27 cellular contexts compared by ENCODE assay signal in the genomic region with DNA sequence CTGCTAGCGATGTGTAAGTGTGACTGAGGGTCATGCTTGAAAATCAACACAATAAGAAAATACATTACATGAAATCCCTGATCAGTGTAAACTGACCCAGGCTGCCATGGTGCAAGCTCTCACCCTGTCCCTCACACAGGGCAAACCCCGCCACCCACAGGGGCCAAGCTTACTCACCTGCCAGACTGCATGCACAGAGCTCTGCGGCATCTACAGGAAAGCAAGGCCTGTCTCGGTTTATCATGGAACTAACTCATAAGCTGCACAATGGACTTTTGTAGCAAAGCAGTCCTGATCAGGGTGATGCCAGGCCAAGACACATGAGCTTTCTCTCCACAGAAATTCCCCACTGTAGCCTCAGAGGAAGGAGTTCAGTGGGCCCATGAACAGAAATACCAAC. TPM values are rescaled to one million over a fixed set of nuclear protein-coding genes. Genes with fewer than 3 reads are reported as not detected.
A peak's percentile ranks its signal among the peaks of the same experiment; 100 is the strongest.
DNase-seq lines count a peak whose midpoint lies in the region; FAIRE-seq and TF ChIP-seq lines count a peak whose summit lies in the region.
"Had no signal": no experiment of that assay in that cellular context is flagged by ENCODE, and none has a peak within 500 bp of the region (broad histone marks: within the 10 kb centered on the region; RNA-seq: fewer than 3 reads in every experiment).

No MANE protein-coding gene starts in this region.

- H3K4me1 Mint-ChIP-seq in brain (peaks cover 31% of the 10 kb centered on the region), nephron progenitor cell (peaks cover 43% of the 10 kb centered on the region), osteocyte (ENCODE audit: unreplicated experiment) (peaks cover 20% of the 10 kb centered on the region)

- TF ChIP-seq CTCF in brain (conservative IDR thresholded peaks at IDR 0.05) (no peak), nephron progenitor cell (IDR thresholded peaks at IDR 0.05) (no peak), osteocyte (IDR thresholded peaks at IDR 0.05) (no peak)

- peak; percentile 58 for DNase-seq in activated effector memory CD4-positive, alpha-beta T cell treated with anti-CD3 and anti-CD28 coated beads, Interleukin-2, amount 50 U/mL, for 16 hours
- no peak for DNase-seq in activated effector memory CD4-positive, alpha-beta T cell treated with Interleukin-2 at 50 U/mL for 16 hours
- no peak for DNase-seq in nephron progenitor cell
- DNase-seq in superior temporal gyrus (ENCODE audit: extremely low spot score): peak; percentile 50
- no peak for DNase-seq in RCC 7860 (ENCODE audit: low spot score)
- DNase-seq in GM12891 (ENCODE audit: insufficient read length, low spot score): no peak
- no peak for DNase-seq in osteocyte (ENCODE audit: extremely low spot score, unreplicated experiment)
- DNase-seq: activated CD4-positive, alpha-beta T cell treated with anti-CD3 and anti-CD28 coated beads, Interleukin-2, amount 10 ng/mL, durations not matched to agents 24 days and 14 days; activated naive CD4-positive, alpha-beta T cell; activated naive CD8-positive, alpha-beta T cell treated with anti-CD3 and anti-CD28 coated beads, Interleukin-2, amount 50 U/mL, for 24 hours; activated T-cell treated with anti-CD3 and anti-CD28 coated beads, Interleukin-2, amount 50 U/mL, for 48 hours; CD4-positive, alpha-beta T cell; Kasumi-1; kidney glomerular epithelial cell; MV-4-11; NCI-H146; NCI-H446; NCI-H748 treated with DMSO at 0.1 percent for 48 hours; stimulated activated CD4-positive, alpha-beta T cell treated with anti-CD3 and anti-CD28 coated beads, Interleukin-12 subunit alpha, Interleukin-12 subunit beta, amount 100 ng/mL, for 4 hours; stimulated activated CD4-positive, alpha-beta T cell treated with anti-CD3 and anti-CD28 coated beads, Interleukin-2, amount 100 ng/mL, for 48 hours; stimulated activated naive CD8-positive, alpha-beta T cell treated with anti-CD3 and anti-CD28 coated beads, Interleukin-15, amount 100 ng/mL, for 72 hours had no signal

- TF ChIP-seq POLR2A in GM12891 (IDR thresholded peaks at IDR 0.05; ENCODE audit: low read depth, low read length): no peak

- peak overlapping the region in 4 of 5 experiments; percentile 19 to 89 (median 80) for H3K27ac Mint-ChIP-seq in brain
- H3K27ac Mint-ChIP-seq in nephron progenitor cell: peak overlapping the region; percentile 87
- no peak overlapping the region for H3K27ac Mint-ChIP-seq in osteocyte (ENCODE audit: unreplicated experiment)
- H3K27ac Mint-ChIP-seq: activated CD4-positive, alpha-beta T cell treated with anti-CD3 and anti-CD28 coated beads, Interleukin-2, amount 10 ng/mL, durations not matched to agents 24 days and 14 days; activated naive CD8-positive, alpha-beta T cell treated with anti-CD3 and anti-CD28 coated beads, Interleukin-2, amount 50 U/mL, for 24 hours; CD4-positive, alpha-beta T cell had no signal

- FAIRE-seq in RCC 7860 (lab: Jason Lieb, UNC): no peak
- no peak for FAIRE-seq in GM12891 (lab: Jason Lieb, UNC)
- FAIRE-seq: A549, D721Med, frontal cortex, H1 had no signal

- H3K27me3 Mint-ChIP-seq in brain: no peaks in the 10 kb centered on the region
- H3K27me3 Mint-ChIP-seq in nephron progenitor cell (ENCODE audit: low read depth, poor library complexity): no peaks in the 10 kb centered on the region
- no peaks in the 10 kb centered on the region for H3K27me3 Mint-ChIP-seq in osteocyte (ENCODE audit: unreplicated experiment)
- H3K27me3 Mint-ChIP-seq: activated CD4-positive, alpha-beta T cell treated with anti-CD3 and anti-CD28 coated beads, Interleukin-2, amount 10 ng/mL, durations not matched to agents 24 days and 14 days; activated naive CD8-positive, alpha-beta T cell treated with anti-CD3 and anti-CD28 coated beads, Interleukin-2, amount 50 U/mL, for 24 hours; CD4-positive, alpha-beta T cell; central memory CD8-positive, alpha-beta T cell; stimulated activated naive CD8-positive, alpha-beta T cell treated with anti-CD3 and anti-CD28 coated beads, Interleukin-15, amount 100 ng/mL, for 72 hours had no signal

- H3K36me3 Mint-ChIP-seq in brain (peaks cover 18% of the 10 kb centered on the region), nephron progenitor cell (ENCODE audit: low read depth) (peaks cover 9% of the 10 kb centered on the region), osteocyte (ENCODE audit: unreplicated experiment) (peaks cover 15% of the 10 kb centered on the region)

- H3K9me3 Mint-ChIP-seq in brain (no peaks in the 10 kb centered on the region), nephron progenitor cell (no peaks in the 10 kb centered on the region), osteocyte (ENCODE audit: unreplicated experiment) (no peaks in the 10 kb centered on the region)
- H3K9me3 Mint-ChIP-seq: activated CD4-positive, alpha-beta T cell treated with anti-CD3 and anti-CD28 coated beads, Interleukin-2, amount 10 ng/mL, durations not matched to agents 24 days and 14 days; activated naive CD8-positive, alpha-beta T cell treated with anti-CD3 and anti-CD28 coated beads, Interleukin-2, amount 50 U/mL, for 24 hours; CD4-positive, alpha-beta T cell; central memory CD8-positive, alpha-beta T cell; stimulated activated naive CD8-positive, alpha-beta T cell treated with anti-CD3 and anti-CD28 coated beads, Interleukin-15, amount 100 ng/mL, for 72 hours had no signal

- peak overlapping the region in 2 of 5 experiments; percentile 36 to 46 for H3K4me3 Mint-ChIP-seq in brain
- peak overlapping the region; percentile 59 for H3K4me3 Mint-ChIP-seq in nephron progenitor cell
- H3K4me3 Mint-ChIP-seq in osteocyte (ENCODE audit: unreplicated experiment): no peak overlapping the region
- H3K4me3 Mint-ChIP-seq: activated CD4-positive, alpha-beta T cell treated with anti-CD3 and anti-CD28 coated beads, Interleukin-2, amount 10 ng/mL, durations not matched to agents 24 days and 14 days; activated naive CD8-positive, alpha-beta T cell treated with anti-CD3 and anti-CD28 coated beads, Interleukin-2, amount 50 U/mL, for 24 hours; CD4-positive, alpha-beta T cell; central memory CD8-positive, alpha-beta T cell; stimulated activated naive CD8-positive, alpha-beta T cell treated with anti-CD3 and anti-CD28 coated beads, Interleukin-15, amount 100 ng/mL, for 72 hours had no signal

TF ChIP-seq in GM12891, 5 proteins besides CTCF, POLR2A, EP300 and RAD21:
- TF ChIP-seq PAX5 (IDR thresholded peaks at IDR 0.05; ENCODE audit: insufficient read depth, low read length, severe bottlenecking) (no peak), POLR2AphosphoS5 (IDR thresholded peaks at IDR 0.05; ENCODE audit: low read depth, low read length) (no peak), POU2F2 (IDR thresholded peaks at IDR 0.05; ENCODE audit: low read depth, low read length) (no peak), SPI1 (IDR thresholded peaks at IDR 0.05; ENCODE audit: low read depth, low read length) (no peak), TAF1 (IDR thresholded peaks at IDR 0.05; ENCODE audit: low read depth, low read length) (no peak)

RNA-seq across cellular contexts. Expression of a gene that starts 9.7 kb away (rescaled TPM):
- polyA plus RNA-seq in brain (ENCODE audit: insufficient read depth, low read depth, low replicate concordance): 6.9 TPM
- polyA plus RNA-seq in GM12891 (2012; ENCODE audit: low read depth, missing spikeins): 5.0 TPM
- 6.4 and 7.4 TPM in 2 replicates for total RNA-seq in osteocyte

Comparison
In these comparisons a context has a peak if more than half of its experiments do, and no peak if none do; other contexts are left out.
1. DNase-seq: peak in activated effector memory CD4-positive, alpha-beta T cell treated with anti-CD3 and anti-CD28 coated beads, Interleukin-2, amount 50 U/mL, for 16 hours (single experiment) and superior temporal gyrus (single experiment); none in activated effector memory CD4-positive, alpha-beta T cell treated with Interleukin-2 at 50 U/mL for 16 hours (single experiment), nephron progenitor cell (single experiment), RCC 7860 (single experiment), GM12891 (single experiment) and osteocyte (single experiment).